Comparison of ENCODE assay signal across 9 cellular contexts in the genomic region with DNA sequence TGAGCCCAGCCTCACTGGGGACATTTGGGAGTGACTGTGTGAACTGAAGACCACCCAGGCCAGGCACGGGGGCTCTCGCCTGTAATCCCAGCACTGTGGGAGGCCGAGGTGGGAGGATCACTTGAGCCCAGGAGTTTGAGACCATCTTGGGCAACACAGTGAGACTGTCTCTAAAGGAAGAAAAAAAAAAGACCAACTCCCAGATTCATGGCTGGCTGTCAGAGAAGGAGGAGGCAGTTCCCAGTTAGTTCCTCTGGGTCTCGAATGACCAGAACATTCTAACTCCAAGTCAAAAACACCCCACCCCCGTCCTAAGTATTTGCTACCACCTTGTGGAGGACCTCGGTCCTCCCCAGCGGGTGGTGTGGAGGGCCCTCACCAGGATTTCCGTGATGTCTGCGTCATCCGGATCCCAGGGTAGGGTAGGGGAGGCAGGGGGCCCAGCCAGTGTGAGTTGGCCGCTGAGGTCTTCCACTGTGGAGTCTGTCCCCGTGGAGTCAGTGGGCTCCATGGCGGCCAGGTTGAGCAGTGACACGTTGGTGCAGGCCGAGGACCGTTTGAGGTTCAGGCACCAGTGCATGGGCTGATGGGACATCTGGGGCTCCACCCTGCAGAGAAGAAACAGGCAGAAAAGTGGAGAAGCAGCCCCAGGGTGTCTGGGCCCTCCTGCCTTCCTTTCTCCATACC. TPM values are rescaled to one million over a fixed set of nuclear protein-coding genes. Genes with fewer than 3 reads are reported as not detected.
A peak's percentile ranks its signal among the peaks of the same experiment; 100 is the strongest.
DNase-seq lines count a peak whose midpoint lies in the region; ATAC-seq, FAIRE-seq and TF ChIP-seq lines count a peak whose summit lies in the region.
"Had no signal": no experiment of that assay in that cellular context is flagged by ENCODE, and none has a peak within 500 bp of the region (broad histone marks: within the 10 kb centered on the region; RNA-seq: fewer than 3 reads in every experiment).

No MANE protein-coding gene starts in this region.

- H3K27ac Mint-ChIP-seq in osteocyte (ENCODE audit: unreplicated experiment) = peak overlapping the region; percentile 66

- H3K9me3 ChIP-seq in NT2/D1 (ENCODE audit: insufficient read depth, low read length) (no peaks in the 10 kb centered on the region), H1 (ENCODE audit: insufficient read depth in 2 of 2, low read depth in 1 of 2, low read length in 1 of 2) (no peaks in the 10 kb centered on the region)

- peak; percentile 70 for DNase-seq in ELF-1 (ENCODE audit: low read depth, low spot score)
- no peak for DNase-seq in NT2/D1 (ENCODE audit: low read depth, low spot score)
- no peak for DNase-seq in H1 (ENCODE audit: low read depth in 1 of 2, low spot score in 2 of 2)
- DNase-seq in osteocyte (ENCODE audit: extremely low spot score, unreplicated experiment) = no peak
- DNase-seq in hypothalamus (lab: John Stamatoyannopoulos, UW) = no peak
- no peak for DNase-seq in T-helper 9 cell
- no peak for DNase-seq in NCI-H187 treated with DMSO at 0.1 percent for 48 hours (lab: John Stamatoyannopoulos, UW)
- DNase-seq: stimulated activated CD4-positive, alpha-beta T cell treated with anti-CD3 and anti-CD28 coated beads, Interleukin-4, amount 100 ng/mL, for 1 hour had no signal

- TF ChIP-seq POLR2A in H1 (IDR thresholded peaks at IDR 0.05; ENCODE audit: control extremely low read depth in 1 of 2, low read depth in 2 of 2, low read length in 2 of 2) = no peak

- no peak overlapping the region for H3K27ac ChIP-seq in H1 (ENCODE audit: low read depth, low read length)

- H3K4me3 Mint-ChIP-seq in osteocyte (ENCODE audit: unreplicated experiment) = no peak overlapping the region

- no peaks in the 10 kb centered on the region for H3K9me3 Mint-ChIP-seq in osteocyte (ENCODE audit: unreplicated experiment)

- no peak overlapping the region for H3K23ac ChIP-seq in H1 (ENCODE audit: insufficient read length)

- TF ChIP-seq RAD21 in H1 (IDR thresholded peaks at IDR 0.05 in 1 of 2, conservative IDR thresholded peaks at IDR 0.05 in 1 of 2; ENCODE audit: low read depth in 2 of 2, low read length in 2 of 2) = peak; percentile 32 to 48; a peak in 2 of 4 replicates

- no peaks in the 10 kb centered on the region for H3K27me3 Mint-ChIP-seq in osteocyte (ENCODE audit: unreplicated experiment)

- no peak overlapping the region; the same call in 1 of the 2 replicates for H2BK15ac ChIP-seq in H1 (ENCODE audit: low read length)

- CTCF ChIA-PET in H1 (lab: Charles Lee; ENCODE audit: partially characterized antibody) = interaction anchor here (1.1 to 4.4 kb wide), 4 partner anchors 12 to 77 kb away, joined by 3 to 27 read pairs (median 6); no protein-coding TSS in a partner anchor

- peaks cover 3% of the 10 kb centered on the region for H3K4me1 ChIP-seq in NT2/D1 (ENCODE audit: insufficient read depth, insufficient read length)
- peaks cover 0 to 6% (median 3%) of the 10 kb centered on the region in 4 experiments; a peak in 3 of 7 replicates for H3K4me1 ChIP-seq in H1 (replicated peaks in 1 of 4; ENCODE audit: control insufficient read depth in 3 of 4, insufficient read depth in 4 of 4, low read length in 3 of 4)

- no peak overlapping the region for H2BK120ac ChIP-seq in H1 (replicated peaks; ENCODE audit: low read depth, low read length)

- H2AFZ ChIP-seq in H1 (ENCODE audit: low read length) = no peak overlapping the region

- TF ChIP-seq EP300 in H1 (IDR thresholded peaks at IDR 0.05; ENCODE audit: borderline replicate concordance in 1 of 2, low read depth in 2 of 2, low read length in 2 of 2) = no peak

- H3K9ac ChIP-seq in NT2/D1 (ENCODE audit: insufficient read length, low read depth) = peak overlapping the region; percentile 17
- H3K9ac ChIP-seq in H1 (replicated peaks in 1 of 4; ENCODE audit: extremely low read depth in 1 of 4, low read depth in 3 of 4, low read length in 3 of 4) = no peak overlapping the region

- H4K20me1 ChIP-seq in H1 (replicated peaks in 1 of 2; ENCODE audit: control insufficient read depth in 1 of 2, insufficient read depth in 2 of 2, low read length in 2 of 2) = no peaks in the 10 kb centered on the region

- POLR2A ChIA-PET in H1 (lab: Charles Lee; ENCODE audit: partially characterized antibody) = interaction anchor here (0.5 to 1.2 kb wide), 4 partner anchors 13 to 72 kb away, joined by 3 to 4 read pairs (median 4); partner anchors contain the start of gene ADM5

- WGBS in H1 (ENCODE audit: extremely low coverage in 1 of 2, insufficient coverage in 1 of 2, insufficient read length in 1 of 2, insufficient replicate concordance in 2 of 2, low coverage in 1 of 2, low lambda C conversion rate in 2 of 2, missing lambda C conversion rate in 1 of 2), 2 experiments = 90% methylated on average over 16 of the region's 16 CpGs; no CpG with 5 or more reads in 1 of the 2 experiments

- no peak overlapping the region for H3K4me3 ChIP-seq in NT2/D1 (ENCODE audit: insufficient read length, low read depth)
- no peak overlapping the region for H3K4me3 ChIP-seq in H1 (ENCODE audit: extremely low read depth in 1 of 4, insufficient read depth in 2 of 4, low read depth in 3 of 4, low read length in 4 of 4)

- no peak for ATAC-seq in GM19351 (IDR thresholded peaks at IDR 0.05; ENCODE audit: unreplicated experiment)

- H3K27me3 ChIP-seq in NT2/D1 (ENCODE audit: insufficient read depth, insufficient read length) = no peaks in the 10 kb centered on the region
- H3K27me3 ChIP-seq in H1 (replicated peaks in 1 of 4; ENCODE audit: control insufficient read depth in 3 of 4, extremely low read depth in 1 of 4, insufficient read depth in 3 of 4, low read length in 3 of 4) = no peaks in the 10 kb centered on the region

- peaks cover 7% of the 10 kb centered on the region for H3K23me2 ChIP-seq in H1 (ENCODE audit: low read depth, low read length)

- no peak overlapping the region; the same call in 1 of the 2 replicates for H2AK5ac ChIP-seq in H1 (ENCODE audit: low read depth, low read length)

- H3K56ac ChIP-seq in H1 (replicated peaks; ENCODE audit: insufficient read length, low read depth, low read length) = no peak overlapping the region

- no peak overlapping the region for H3K14ac ChIP-seq in H1 (ENCODE audit: insufficient read length)

- peak overlapping the region; percentile 14; the same call in 1 of the 2 replicates for H4K8ac ChIP-seq in H1 (ENCODE audit: extremely low read depth, insufficient read depth, low read length)

- H3K4ac ChIP-seq in H1 (replicated peaks; ENCODE audit: insufficient read length, low read depth, low read length) = peak overlapping the region; percentile 69

- no peaks in the 10 kb centered on the region for H3K36me3 ChIP-seq in NT2/D1 (ENCODE audit: insufficient read depth, insufficient read length, low read length)
- H3K36me3 ChIP-seq in H1 (ENCODE audit: control insufficient read depth in 2 of 4, insufficient read depth in 4 of 4, low read length in 3 of 4) = no peaks in the 10 kb centered on the region

- no peak overlapping the region for H2BK5ac ChIP-seq in H1 (ENCODE audit: low read depth, low read length)

- H3K4me2 ChIP-seq in H1 (ENCODE audit: insufficient read depth in 1 of 2, low read depth in 2 of 2, low read length in 2 of 2) = no peak overlapping the region

- FAIRE-seq in H1 (lab: Jason Lieb, UNC) = no peak

- no peak overlapping the region for H2BK12ac ChIP-seq in H1 (ENCODE audit: low read depth, low read length)

- 0 out of 2 replicates have a peak overlapping the region, but pooled peaks have one; percentile 18 for H2BK20ac ChIP-seq in H1 (ENCODE audit: low read length)

- H4K5ac ChIP-seq in H1 (ENCODE audit: insufficient read length, low read depth, low read length) = no peak overlapping the region

- peaks cover 40% of the 10 kb centered on the region for H3K4me1 Mint-ChIP-seq in osteocyte (ENCODE audit: unreplicated experiment)

- no peaks in the 10 kb centered on the region for H3K79me2 ChIP-seq in H1 (ENCODE audit: control insufficient read depth in 1 of 2, insufficient read depth in 2 of 2, low read length in 2 of 2)

- H3K36me3 Mint-ChIP-seq in osteocyte (ENCODE audit: unreplicated experiment) = no peaks in the 10 kb centered on the region

- TF ChIP-seq CTCF in H1 (IDR thresholded peaks at IDR 0.05; ENCODE audit: control extremely low read depth in 1 of 3, insufficient read depth in 1 of 3, low read depth in 1 of 3, low read length in 3 of 3) (peak in 1 of 3 experiments; percentile 34; a peak in 2 of 4 replicates), osteocyte (IDR thresholded peaks at IDR 0.05) (peak; percentile 11)

- H3K79me1 ChIP-seq in H1 (ENCODE audit: low read depth, low read length) = no peaks in the 10 kb centered on the region

- no peak overlapping the region for H4K91ac ChIP-seq in H1 (replicated peaks; ENCODE audit: insufficient read length, low read length)

- H3K18ac ChIP-seq in H1 (ENCODE audit: extremely low read depth, low read length) = peak overlapping the region; percentile 78

RNA-seq across cellular contexts. Expression of gene TSKS, which starts 1.3 kb away (rescaled TPM):
- not detected in 2 replicates for total RNA-seq in H1 (2021; fragmentation: NEBNext Ultra II Directional; extraction: Animal tissue kit (Norgen Biotek cat#: 25700))
- 0.21 and 0.24 TPM in 2 replicates for polyA plus RNA-seq in H1 (2011; rRNA removed)
- 0.39 TPM for polyA plus RNA-seq in H1 (2011; cell fraction: cytosol; rRNA removed)
- polyA plus RNA-seq in H1 (2011; cell fraction: nucleus; rRNA removed) = 0.17 TPM
- polyA plus RNA-seq in H1 (2012, experiment 1 of 2) = 0.23 to 0.47 TPM (median 0.25 TPM) in 3 of 4 replicates, not detected in the other
- not detected for polyA plus RNA-seq in H1 (2012, experiment 2 of 2)
- 0.36 TPM for polyA plus RNA-seq in H1 (2013, experiment 1 of 2)
- polyA plus RNA-seq in H1 (2013, experiment 2 of 2) = 0.20 TPM
- 0.12 TPM in 1 of 2 replicates, not detected in the other for polyA minus RNA-seq in H1 (2011; rRNA and poly(A)+ RNA removed)
- polyA minus RNA-seq in H1 (2011; cell fraction: cytosol; rRNA and poly(A)+ RNA removed) = not detected
- not detected for polyA minus RNA-seq in H1 (2011; cell fraction: nucleus; rRNA and poly(A)+ RNA removed)
- not detected in 2 replicates for total RNA-seq in osteocyte

RNA-seq across cellular contexts. Expression of gene AP2A1, which starts 5.0 kb away (rescaled TPM):
- 105 and 109 TPM in 2 replicates for total RNA-seq in H1 (2021; fragmentation: NEBNext Ultra II Directional; extraction: Animal tissue kit (Norgen Biotek cat#: 25700))
- 106 and 157 TPM in 2 replicates for polyA plus RNA-seq in H1 (2011; rRNA removed)
- polyA plus RNA-seq in H1 (2011; cell fraction: cytosol; rRNA removed) = 101 TPM
- polyA plus RNA-seq in H1 (2011; cell fraction: nucleus; rRNA removed) = 148 TPM
- polyA plus RNA-seq in H1 (2012, experiment 1 of 2) = 64.9 to 109 TPM (median 104 TPM) in 4 replicates
- 114 TPM for polyA plus RNA-seq in H1 (2012, experiment 2 of 2)
- polyA plus RNA-seq in H1 (2013, experiment 1 of 2) = 58.6 TPM
- polyA plus RNA-seq in H1 (2013, experiment 2 of 2) = 55.8 TPM
- 103 and 108 TPM in 2 replicates for polyA minus RNA-seq in H1 (2011; rRNA and poly(A)+ RNA removed)
- polyA minus RNA-seq in H1 (2011; cell fraction: cytosol; rRNA and poly(A)+ RNA removed) = 101 TPM
- polyA minus RNA-seq in H1 (2011; cell fraction: nucleus; rRNA and poly(A)+ RNA removed) = 76.4 TPM
- 130 and 133 TPM in 2 replicates for total RNA-seq in osteocyte

RNA-seq across cellular contexts. Expression of gene FUZ, which starts 51.3 kb away (rescaled TPM):
- 33.9 and 34.1 TPM in 2 replicates for total RNA-seq in H1 (2021; fragmentation: NEBNext Ultra II Directional; extraction: Animal tissue kit (Norgen Biotek cat#: 25700))
- 28.4 and 43.8 TPM in 2 replicates for polyA plus RNA-seq in H1 (2011; rRNA removed)
- polyA plus RNA-seq in H1 (2011; cell fraction: cytosol; rRNA removed) = 43.8 TPM
- polyA plus RNA-seq in H1 (2011; cell fraction: nucleus; rRNA removed) = 52.1 TPM
- 32.0 to 45.8 TPM (median 39.3 TPM) in 4 replicates for polyA plus RNA-seq in H1 (2012, experiment 1 of 2)
- 54.2 TPM for polyA plus RNA-seq in H1 (2012, experiment 2 of 2)
- 17.6 TPM for polyA plus RNA-seq in H1 (2013, experiment 1 of 2)
- polyA plus RNA-seq in H1 (2013, experiment 2 of 2) = 17.2 TPM
- 13.3 and 17.7 TPM in 2 replicates for polyA minus RNA-seq in H1 (2011; rRNA and poly(A)+ RNA removed)
- polyA minus RNA-seq in H1 (2011; cell fraction: cytosol; rRNA and poly(A)+ RNA removed) = 18.9 TPM
- polyA minus RNA-seq in H1 (2011; cell fraction: nucleus; rRNA and poly(A)+ RNA removed) = 19.4 TPM
- 19.9 and 24.4 TPM in 2 replicates for total RNA-seq in osteocyte

RNA-seq across cellular contexts. Expression of gene MED25, which starts 56.3 kb away (rescaled TPM):
- total RNA-seq in H1 (2021; fragmentation: NEBNext Ultra II Directional; extraction: Animal tissue kit (Norgen Biotek cat#: 25700)) = 71.4 and 73.9 TPM in 2 replicates
- 21.6 and 40.4 TPM in 2 replicates for polyA plus RNA-seq in H1 (2011; rRNA removed)
- 21.8 TPM for polyA plus RNA-seq in H1 (2011; cell fraction: cytosol; rRNA removed)
- polyA plus RNA-seq in H1 (2011; cell fraction: nucleus; rRNA removed) = 81.4 TPM
- polyA plus RNA-seq in H1 (2012, experiment 1 of 2) = 52.6 to 80.3 TPM (median 65.6 TPM) in 4 replicates
- polyA plus RNA-seq in H1 (2012, experiment 2 of 2) = 50.2 TPM
- polyA plus RNA-seq in H1 (2013, experiment 1 of 2) = 42.3 TPM
- 40.4 TPM for polyA plus RNA-seq in H1 (2013, experiment 2 of 2)
- polyA minus RNA-seq in H1 (2011; rRNA and poly(A)+ RNA removed) = 28.0 and 50.4 TPM in 2 replicates
- polyA minus RNA-seq in H1 (2011; cell fraction: cytosol; rRNA and poly(A)+ RNA removed) = 34.3 TPM
- 41.3 TPM for polyA minus RNA-seq in H1 (2011; cell fraction: nucleus; rRNA and poly(A)+ RNA removed)
- total RNA-seq in osteocyte = 56.1 and 58.1 TPM in 2 replicates
